In genomic region chr10:32256613-32257437, GRCh38 we compare ENCODE assay signal across 8 cellular contexts.
DNase-seq lines count a peak whose midpoint lies in the region; ATAC-seq lines count a peak whose summit lies in the region.

No MANE protein-coding gene starts in this region.

- in situ Hi-C loops in ACHN (cut with HindIII; ENCODE audit: low pct_ligation_motif_present, low pct_unique_long_range_greater_than_20kb, low sequenced_read_pairs) = no loop called here

- no peaks in the 10 kb centered on the region for H3K36me3 ChIP-seq in SJCRH30

- CTCF ChIA-PET in activated naive CD4-positive, alpha-beta T cell treated with anti-CD3 and anti-CD28 coated beads, Interleukin-2, amount 10 ng/mL, durations not matched to agents 7 days and 5 days (lab: Charles Lee) = interaction anchor here (0.6 to 3.7 kb wide), 17 partner anchors 10 to 752 kb away, joined by 3 to 23 read pairs (median 3); partner anchors contain the start of gene CCDC7

- H3K27me3 Mint-ChIP-seq in activated naive CD4-positive, alpha-beta T cell treated with anti-CD3 and anti-CD28 coated beads, Interleukin-2, amount 10 ng/mL, durations not matched to agents 7 days and 5 days = peaks cover 3% of the 10 kb centered on the region

- no peaks in the 10 kb centered on the region for H3K4me1 ChIP-seq in SJCRH30

- H3K27me3 ChIP-seq in SJCRH30 = no peaks in the 10 kb centered on the region

- H3K4me3 Mint-ChIP-seq in activated naive CD4-positive, alpha-beta T cell treated with anti-CD3 and anti-CD28 coated beads, Interleukin-2, amount 10 ng/mL, durations not matched to agents 7 days and 5 days = no peak overlapping the region

- no peaks in the 10 kb centered on the region for H3K36me3 Mint-ChIP-seq in activated naive CD4-positive, alpha-beta T cell treated with anti-CD3 and anti-CD28 coated beads, Interleukin-2, amount 10 ng/mL, durations not matched to agents 7 days and 5 days

- H3K9me3 ChIP-seq in SJCRH30 (replicated peaks) = no peaks in the 10 kb centered on the region

- DNase-seq in ACHN (peak; percentile 20), SJCRH30 (peak; percentile 56 to 86), Right ventricle myocardium superior (peak; percentile 74), putamen (ENCODE audit: low spot score) (peak; percentile 65)
- peak; percentile 77 for DNase-seq in activated naive CD4-positive, alpha-beta T cell treated with anti-CD3 and anti-CD28 coated beads, Interleukin-2, amount 10 ng/mL, durations not matched to agents 7 days and 5 days

- no peak overlapping the region for H3K27ac ChIP-seq in SJCRH30

- intact Hi-C loops in Right ventricle myocardium superior (cut with DNase I) = loop anchor here (5.0 kb wide), 2 partner anchors 90 to 110 kb away; partner anchors contain the start of gene EPC1

- H3K4me1 Mint-ChIP-seq in activated naive CD4-positive, alpha-beta T cell treated with anti-CD3 and anti-CD28 coated beads, Interleukin-2, amount 10 ng/mL, durations not matched to agents 7 days and 5 days = peaks cover 14% of the 10 kb centered on the region

- no peaks in the 10 kb centered on the region for H3K9me3 Mint-ChIP-seq in activated naive CD4-positive, alpha-beta T cell treated with anti-CD3 and anti-CD28 coated beads, Interleukin-2, amount 10 ng/mL, durations not matched to agents 7 days and 5 days

- peak; percentile 83 for ATAC-seq in GM18511 (IDR thresholded peaks at IDR 0.05; ENCODE audit: unreplicated experiment)
- ATAC-seq in HG03378 (IDR thresholded peaks at IDR 0.05; ENCODE audit: unreplicated experiment) = peak; percentile 84
- ATAC-seq in Right ventricle myocardium superior (ENCODE audit: poor library complexity) = peak; percentile 83
- ATAC-seq in HG03442 (IDR thresholded peaks at IDR 0.05; ENCODE audit: unreplicated experiment) = no peak

- peak overlapping the region; percentile 26 for H3K4me3 ChIP-seq in SJCRH30

- no peak overlapping the region for H3K27ac Mint-ChIP-seq in activated naive CD4-positive, alpha-beta T cell treated with anti-CD3 and anti-CD28 coated beads, Interleukin-2, amount 10 ng/mL, durations not matched to agents 7 days and 5 days

Comparison
In these comparisons a context has a peak if more than half of its experiments do, and no peak if none do; other contexts are left out.
1. DNase-seq: peak in every context shown above with its lines; median percentile 77 in activated naive CD4-positive, alpha-beta T cell treated with anti-CD3 and anti-CD28 coated beads, Interleukin-2, amount 10 ng/mL, durations not matched to agents 7 days and 5 days; 74 in Right ventricle myocardium superior; 71 in SJCRH30; 65 in putamen; 20 in ACHN.